Comparison of ENCODE assay signal across 8 cellular contexts in genomic region chr14:96100171-96101064, GRCh38.
DNase-seq lines count a peak whose midpoint lies in the region; ATAC-seq and TF ChIP-seq lines count a peak whose summit lies in the region.

No MANE protein-coding gene starts in this region.

- no peaks in the 10 kb centered on the region for H3K27me3 ChIP-seq in NT2/D1 (ENCODE audit: insufficient read depth, insufficient read length)

- H3K9me3 Mint-ChIP-seq in nephron, result no peaks in the 10 kb centered on the region

- H3K4me3 Mint-ChIP-seq in nephron, result no peak overlapping the region

- no peaks in the 10 kb centered on the region for H3K36me3 Mint-ChIP-seq in nephron (ENCODE audit: low read depth)

- peak overlapping the region; percentile 26 for H3K27ac ChIP-seq in substantia nigra (ENCODE audit: low read depth, low read length, poor library complexity, severe bottlenecking)

- no peaks in the 10 kb centered on the region for H3K9me3 ChIP-seq in NT2/D1 (ENCODE audit: insufficient read depth, low read length)

- peak overlapping the region in 1 of 3 experiments; percentile 51 for H3K27ac Mint-ChIP-seq in nephron

- peaks cover 44% of the 10 kb centered on the region for H3K27me3 Mint-ChIP-seq in nephron (ENCODE audit: low read depth)

- in situ Hi-C loops in Caki2 (cut with HindIII; ENCODE audit: low pct_unique_long_range_greater_than_20kb, low sequenced_read_pairs), result no loop called here

- ATAC-seq in GM18868 (IDR thresholded peaks at IDR 0.05; ENCODE audit: unreplicated experiment), result no peak

- DNase-seq in Caki2 (ENCODE audit: low read depth), result peak; percentile 60
- DNase-seq in HT1080 (ENCODE audit: low read depth), result peak; percentile 79
- peak; percentile 70 for DNase-seq in NT2/D1 (ENCODE audit: low read depth, low spot score)
- peak; percentile 58 for DNase-seq in activated CD8-positive, alpha-beta memory T cell treated with anti-CD3 and anti-CD28 coated beads, Interleukin-2, amount 50 U/mL, for 4 hours
- DNase-seq in epithelial cell of proximal tubule (ENCODE audit: low read depth), result peak; percentile 19
- peak in 48 of 49 donors; percentile 15 to 85 (median 66) for DNase-seq in substantia nigra (lab: John Stamatoyannopoulos, UW)

- H3K4me3 ChIP-seq in NT2/D1 (ENCODE audit: insufficient read length, low read depth) (no peak overlapping the region), epithelial cell of proximal tubule (ENCODE audit: low read depth, low read length) (no peak overlapping the region)

- peaks cover 39% of the 10 kb centered on the region for H3K4me1 Mint-ChIP-seq in nephron

- TF ChIP-seq CTCF in epithelial cell of proximal tubule (conservative IDR thresholded peaks at IDR 0.05; ENCODE audit: low read depth, low read length) (peak; percentile 96), nephron (IDR thresholded peaks at IDR 0.05; ENCODE audit: unreplicated experiment in 3 of 3) (peak; percentile 84 to 93 (median 87))

- H3K36me3 ChIP-seq in NT2/D1 (ENCODE audit: insufficient read depth, insufficient read length, low read length), result no peaks in the 10 kb centered on the region

- H3K9ac ChIP-seq in NT2/D1 (ENCODE audit: insufficient read length, low read depth), result no peak overlapping the region

- H3K4me1 ChIP-seq in NT2/D1 (ENCODE audit: insufficient read depth, insufficient read length), result no peaks in the 10 kb centered on the region

Comparison
In these comparisons a context has a peak if more than half of its experiments do, and no peak if none do; other contexts are left out.
1. DNase-seq: peak in every context shown above with its lines; median percentile 79 in HT1080; 70 in NT2/D1; 66 in substantia nigra; 60 in Caki2; 58 in activated CD8-positive, alpha-beta memory T cell treated with anti-CD3 and anti-CD28 coated beads, Interleukin-2, amount 50 U/mL, for 4 hours; 19 in epithelial cell of proximal tubule.